1 cellular context compared by ENCODE assay signal in the genomic region with DNA sequence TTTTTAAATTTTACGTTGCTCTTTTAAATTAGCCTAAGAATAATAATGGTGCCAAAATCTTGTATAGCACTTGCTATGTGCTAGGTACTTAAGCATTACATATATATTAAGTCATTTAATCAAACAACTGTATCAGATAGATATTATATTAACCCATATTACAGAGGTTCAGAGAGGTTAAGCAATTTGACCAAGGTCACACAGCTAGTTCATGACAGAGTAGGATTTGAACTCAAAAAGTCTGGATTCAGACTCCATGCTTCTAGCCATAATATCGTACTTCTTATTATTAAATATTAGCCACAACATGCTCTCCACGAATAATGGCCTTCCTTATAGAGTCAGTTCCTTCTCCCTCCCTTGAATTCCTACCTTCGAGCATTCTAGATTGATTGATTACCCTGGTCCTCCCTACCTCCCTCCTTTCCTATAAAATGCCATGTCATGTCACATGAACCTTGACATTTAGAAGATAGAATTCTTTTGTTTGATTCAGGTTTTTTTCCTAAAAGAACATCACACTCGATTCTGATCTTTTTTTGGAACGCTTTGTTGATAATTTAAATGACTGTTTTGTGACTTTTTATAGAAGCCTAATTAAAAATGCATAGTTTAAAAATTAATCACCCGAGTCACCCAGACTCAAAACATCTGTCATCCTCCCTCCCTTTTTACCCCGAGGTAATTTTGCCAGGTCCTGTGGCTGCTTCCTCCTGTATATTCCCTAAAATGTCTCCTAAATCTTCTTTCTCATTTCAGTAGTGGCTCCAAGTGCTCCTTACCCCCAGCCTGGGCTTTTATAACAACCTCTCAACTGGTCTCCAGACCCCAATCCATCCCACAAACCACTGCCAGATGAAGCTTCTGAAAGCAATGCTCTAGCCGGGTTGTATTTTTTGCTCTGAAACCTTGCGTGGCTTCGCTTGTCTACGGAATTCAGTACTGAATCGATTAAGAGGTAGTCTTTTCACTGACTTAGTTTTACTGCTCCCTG.
TF ChIP-seq lines count a peak whose summit lies in the region.

No MANE protein-coding gene starts in this region.

TF ChIP-seq in K562, 482 proteins besides CTCF, POLR2A, EP300 and RAD21 (continued from another document):
- TF ChIP-seq, protein P1, sequence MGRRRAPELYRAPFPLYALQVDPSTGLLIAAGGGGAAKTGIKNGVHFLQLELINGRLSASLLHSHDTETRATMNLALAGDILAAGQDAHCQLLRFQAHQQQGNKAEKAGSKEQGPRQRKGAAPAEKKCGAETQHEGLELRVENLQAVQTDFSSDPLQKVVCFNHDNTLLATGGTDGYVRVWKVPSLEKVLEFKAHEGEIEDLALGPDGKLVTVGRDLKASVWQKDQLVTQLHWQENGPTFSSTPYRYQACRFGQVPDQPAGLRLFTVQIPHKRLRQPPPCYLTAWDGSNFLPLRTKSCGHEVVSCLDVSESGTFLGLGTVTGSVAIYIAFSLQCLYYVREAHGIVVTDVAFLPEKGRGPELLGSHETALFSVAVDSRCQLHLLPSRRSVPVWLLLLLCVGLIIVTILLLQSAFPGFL (CRISPR knock-in tag; IDR thresholded peaks at IDR 0.05), result no peak
- TF ChIP-seq MTA1 (IDR thresholded peaks at IDR 0.05; ENCODE audit: borderline replicate concordance) (no peak), SUPT5H (IDR thresholded peaks at IDR 0.05) (no peak), ZNF695 (CRISPR knock-in tag; IDR thresholded peaks at IDR 0.05) (no peak), TOE1 (IDR thresholded peaks at IDR 0.05; ENCODE audit: borderline replicate concordance) (no peak), TOE1 (CRISPR knock-in tag; IDR thresholded peaks at IDR 0.05; ENCODE audit: borderline replicate concordance, low read depth) (no peak), FOXP1 (CRISPR knock-in tag; IDR thresholded peaks at IDR 0.05) (no peak), ZNF707 (CRISPR knock-in tag; conservative IDR thresholded peaks at IDR 0.05) (no peak), CC2D1A (IDR thresholded peaks at IDR 0.05) (no peak), ZFP36 (IDR thresholded peaks at IDR 0.05; ENCODE audit: low read depth, low read length, partially characterized antibody) (peak; percentile 24), KLF13 (tag; IDR thresholded peaks at IDR 0.05; ENCODE audit: borderline replicate concordance, low read depth) (no peak)
- TF ChIP-seq, protein P2, sequence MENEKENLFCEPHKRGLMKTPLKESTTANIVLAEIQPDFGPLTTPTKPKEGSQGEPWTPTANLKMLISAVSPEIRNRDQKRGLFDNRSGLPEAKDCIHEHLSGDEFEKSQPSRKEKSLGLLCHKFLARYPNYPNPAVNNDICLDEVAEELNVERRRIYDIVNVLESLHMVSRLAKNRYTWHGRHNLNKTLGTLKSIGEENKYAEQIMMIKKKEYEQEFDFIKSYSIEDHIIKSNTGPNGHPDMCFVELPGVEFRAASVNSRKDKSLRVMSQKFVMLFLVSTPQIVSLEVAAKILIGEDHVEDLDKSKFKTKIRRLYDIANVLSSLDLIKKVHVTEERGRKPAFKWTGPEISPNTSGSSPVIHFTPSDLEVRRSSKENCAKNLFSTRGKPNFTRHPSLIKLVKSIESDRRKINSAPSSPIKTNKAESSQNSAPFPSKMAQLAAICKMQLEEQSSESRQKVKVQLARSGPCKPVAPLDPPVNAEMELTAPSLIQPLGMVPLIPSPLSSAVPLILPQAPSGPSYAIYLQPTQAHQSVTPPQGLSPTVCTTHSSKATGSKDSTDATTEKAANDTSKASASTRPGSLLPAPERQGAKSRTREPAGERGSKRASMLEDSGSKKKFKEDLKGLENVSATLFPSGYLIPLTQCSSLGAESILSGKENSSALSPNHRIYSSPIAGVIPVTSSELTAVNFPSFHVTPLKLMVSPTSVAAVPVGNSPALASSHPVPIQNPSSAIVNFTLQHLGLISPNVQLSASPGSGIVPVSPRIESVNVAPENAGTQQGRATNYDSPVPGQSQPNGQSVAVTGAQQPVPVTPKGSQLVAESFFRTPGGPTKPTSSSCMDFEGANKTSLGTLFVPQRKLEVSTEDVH (IDR thresholded peaks at IDR 0.05; ENCODE audit: low read depth, partially characterized antibody), result no peak
- TF ChIP-seq, protein P3, sequence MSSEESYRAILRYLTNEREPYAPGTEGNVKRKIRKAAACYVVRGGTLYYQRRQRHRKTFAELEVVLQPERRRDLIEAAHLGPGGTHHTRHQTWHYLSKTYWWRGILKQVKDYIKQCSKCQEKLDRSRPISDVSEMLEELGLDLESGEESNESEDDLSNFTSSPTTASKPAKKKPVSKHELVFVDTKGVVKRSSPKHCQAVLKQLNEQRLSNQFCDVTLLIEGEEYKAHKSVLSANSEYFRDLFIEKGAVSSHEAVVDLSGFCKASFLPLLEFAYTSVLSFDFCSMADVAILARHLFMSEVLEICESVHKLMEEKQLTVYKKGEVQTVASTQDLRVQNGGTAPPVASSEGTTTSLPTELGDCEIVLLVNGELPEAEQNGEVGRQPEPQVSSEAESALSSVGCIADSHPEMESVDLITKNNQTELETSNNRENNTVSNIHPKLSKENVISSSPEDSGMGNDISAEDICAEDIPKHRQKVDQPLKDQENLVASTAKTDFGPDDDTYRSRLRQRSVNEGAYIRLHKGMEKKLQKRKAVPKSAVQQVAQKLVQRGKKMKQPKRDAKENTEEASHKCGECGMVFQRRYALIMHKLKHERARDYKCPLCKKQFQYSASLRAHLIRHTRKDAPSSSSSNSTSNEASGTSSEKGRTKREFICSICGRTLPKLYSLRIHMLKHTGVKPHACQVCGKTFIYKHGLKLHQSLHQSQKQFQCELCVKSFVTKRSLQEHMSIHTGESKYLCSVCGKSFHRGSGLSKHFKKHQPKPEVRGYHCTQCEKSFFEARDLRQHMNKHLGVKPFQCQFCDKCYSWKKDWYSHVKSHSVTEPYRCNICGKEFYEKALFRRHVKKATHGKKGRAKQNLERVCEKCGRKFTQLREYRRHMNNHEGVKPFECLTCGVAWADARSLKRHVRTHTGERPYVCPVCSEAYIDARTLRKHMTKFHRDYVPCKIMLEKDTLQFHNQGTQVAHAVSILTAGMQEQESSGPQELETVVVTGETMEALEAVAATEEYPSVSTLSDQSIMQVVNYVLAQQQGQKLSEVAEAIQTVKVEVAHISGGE (CRISPR knock-in tag; IDR thresholded peaks at IDR 0.05), result peak in 1 of 3 experiments; percentile 66; a peak in 1 of 6 replicates
- TF ChIP-seq, protein P4, sequence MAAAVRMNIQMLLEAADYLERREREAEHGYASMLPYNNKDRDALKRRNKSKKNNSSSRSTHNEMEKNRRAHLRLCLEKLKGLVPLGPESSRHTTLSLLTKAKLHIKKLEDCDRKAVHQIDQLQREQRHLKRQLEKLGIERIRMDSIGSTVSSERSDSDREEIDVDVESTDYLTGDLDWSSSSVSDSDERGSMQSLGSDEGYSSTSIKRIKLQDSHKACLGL (CRISPR knock-in tag; IDR thresholded peaks at IDR 0.05; ENCODE audit: borderline replicate concordance, poor library complexity, severe bottlenecking), result no peak
- TF ChIP-seq, protein P5, sequence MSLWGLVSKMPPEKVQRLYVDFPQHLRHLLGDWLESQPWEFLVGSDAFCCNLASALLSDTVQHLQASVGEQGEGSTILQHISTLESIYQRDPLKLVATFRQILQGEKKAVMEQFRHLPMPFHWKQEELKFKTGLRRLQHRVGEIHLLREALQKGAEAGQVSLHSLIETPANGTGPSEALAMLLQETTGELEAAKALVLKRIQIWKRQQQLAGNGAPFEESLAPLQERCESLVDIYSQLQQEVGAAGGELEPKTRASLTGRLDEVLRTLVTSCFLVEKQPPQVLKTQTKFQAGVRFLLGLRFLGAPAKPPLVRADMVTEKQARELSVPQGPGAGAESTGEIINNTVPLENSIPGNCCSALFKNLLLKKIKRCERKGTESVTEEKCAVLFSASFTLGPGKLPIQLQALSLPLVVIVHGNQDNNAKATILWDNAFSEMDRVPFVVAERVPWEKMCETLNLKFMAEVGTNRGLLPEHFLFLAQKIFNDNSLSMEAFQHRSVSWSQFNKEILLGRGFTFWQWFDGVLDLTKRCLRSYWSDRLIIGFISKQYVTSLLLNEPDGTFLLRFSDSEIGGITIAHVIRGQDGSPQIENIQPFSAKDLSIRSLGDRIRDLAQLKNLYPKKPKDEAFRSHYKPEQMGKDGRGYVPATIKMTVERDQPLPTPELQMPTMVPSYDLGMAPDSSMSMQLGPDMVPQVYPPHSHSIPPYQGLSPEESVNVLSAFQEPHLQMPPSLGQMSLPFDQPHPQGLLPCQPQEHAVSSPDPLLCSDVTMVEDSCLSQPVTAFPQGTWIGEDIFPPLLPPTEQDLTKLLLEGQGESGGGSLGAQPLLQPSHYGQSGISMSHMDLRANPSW (CRISPR knock-in tag; IDR thresholded peaks at IDR 0.05), result no peak
